ENCODE assay signal across 8 cellular contexts in genomic region chr12:116172224-116172849, GRCh38.
DNase-seq lines count a peak whose midpoint lies in the region; ATAC-seq, FAIRE-seq and TF ChIP-seq lines count a peak whose summit lies in the region.

No MANE protein-coding gene starts in this region.

- ATAC-seq in GM19328 (IDR thresholded peaks at IDR 0.05; ENCODE audit: unreplicated experiment) (peak; percentile 77), HG03095 (IDR thresholded peaks at IDR 0.05; ENCODE audit: unreplicated experiment) (peak; percentile 93)

- DNase-seq in activated CD4-positive, alpha-beta T cell treated with anti-CD3 and anti-CD28 coated beads, Interleukin-2, amount 50 U/mL, for 4 hours, result peak; percentile 19 to 38
- DNase-seq in smooth muscle cell (lab: John Stamatoyannopoulos, UW; ENCODE audit: unreplicated experiment) (no peak), NCI-H446 treated with DMSO at 0.1 percent for 48 hours (lab: John Stamatoyannopoulos, UW) (no peak), DMS153 (lab: John Stamatoyannopoulos, UW) (no peak), kidney (no peak), NCI-H2107 treated with DMSO at 0.1 percent for 48 hours (lab: John Stamatoyannopoulos, UW; ENCODE audit: unreplicated experiment) (no peak)

- peaks cover 96% of the 10 kb centered on the region for H3K79me2 ChIP-seq in smooth muscle cell (ENCODE audit: low read depth)

- H3K9me3 ChIP-seq in smooth muscle cell (replicated peaks; ENCODE audit: low read depth) (no peaks in the 10 kb centered on the region), kidney (ENCODE audit: control insufficient read depth in 1 of 2, low read length in 2 of 2) (no peaks in the 10 kb centered on the region)

- H3K4me1 ChIP-seq in smooth muscle cell (ENCODE audit: low read depth) (peaks cover 15% of the 10 kb centered on the region), kidney (ENCODE audit: control insufficient read depth in 1 of 2, insufficient read depth in 1 of 2, low read depth in 1 of 2, low read length in 2 of 2) (no peaks in the 10 kb centered on the region)

- peak overlapping the region; percentile 61 for H3K4me2 ChIP-seq in smooth muscle cell

- intact Hi-C loops in kidney (cut with DNase I), result no loop called here

- H3K9ac ChIP-seq in smooth muscle cell (ENCODE audit: low read depth) (no peak overlapping the region), kidney (ENCODE audit: low read length in 2 of 2) (peak overlapping the region in 1 of 2 donors; percentile 20)

- TF ChIP-seq CTCF in smooth muscle cell (IDR thresholded peaks at IDR 0.05; ENCODE audit: borderline replicate concordance, insufficient read depth, poor library complexity, severe bottlenecking), result no peak
- no peak for TF ChIP-seq CTCF in kidney (IDR thresholded peaks at IDR 0.05; ENCODE audit: borderline replicate concordance, extremely low read depth, insufficient read depth)

- H2AFZ ChIP-seq in smooth muscle cell (ENCODE audit: low read depth), result no peak overlapping the region

- peak overlapping the region; percentile 66 for H3K27ac ChIP-seq in smooth muscle cell (ENCODE audit: low read depth)
- H3K27ac ChIP-seq in kidney (ENCODE audit: low read depth in 2 of 2, low read length in 2 of 2), result no peak overlapping the region

- H4K20me1 ChIP-seq in smooth muscle cell (ENCODE audit: low read depth), result peaks cover 92% of the 10 kb centered on the region

- 89% methylated on average over 10 of the region's 10 CpGs for WGBS in smooth muscle cell (ENCODE audit: low lambda C conversion rate)

- H3K36me3 ChIP-seq in smooth muscle cell (ENCODE audit: low read depth) (no peaks in the 10 kb centered on the region), kidney (ENCODE audit: control insufficient read depth in 1 of 2, insufficient read depth in 2 of 2, low read length in 2 of 2) (no peaks in the 10 kb centered on the region)

- no peak overlapping the region for H3K4me3 ChIP-seq in smooth muscle cell
- no peak overlapping the region for H3K4me3 ChIP-seq in kidney (ENCODE audit: low read length in 2 of 2)

- no peaks in the 10 kb centered on the region for H3K27me3 ChIP-seq in smooth muscle cell (ENCODE audit: low read depth)

- H3F3A ChIP-seq in smooth muscle cell (ENCODE audit: low read depth), result no peaks in the 10 kb centered on the region

- no peak for FAIRE-seq in kidney (lab: Jason Lieb, UNC)

Comparison
In these comparisons a context has a peak if more than half of its experiments do, and no peak if none do; other contexts are left out.
1. DNase-seq: peak in activated CD4-positive, alpha-beta T cell treated with anti-CD3 and anti-CD28 coated beads, Interleukin-2, amount 50 U/mL, for 4 hours (2 of 2); none in smooth muscle cell (single experiment), NCI-H446 treated with DMSO at 0.1 percent for 48 hours (single experiment), DMS153 (single experiment), kidney (single experiment) and NCI-H2107 treated with DMSO at 0.1 percent for 48 hours (single experiment).